ENCODE assay signal across 24 cellular contexts in the genomic region with DNA sequence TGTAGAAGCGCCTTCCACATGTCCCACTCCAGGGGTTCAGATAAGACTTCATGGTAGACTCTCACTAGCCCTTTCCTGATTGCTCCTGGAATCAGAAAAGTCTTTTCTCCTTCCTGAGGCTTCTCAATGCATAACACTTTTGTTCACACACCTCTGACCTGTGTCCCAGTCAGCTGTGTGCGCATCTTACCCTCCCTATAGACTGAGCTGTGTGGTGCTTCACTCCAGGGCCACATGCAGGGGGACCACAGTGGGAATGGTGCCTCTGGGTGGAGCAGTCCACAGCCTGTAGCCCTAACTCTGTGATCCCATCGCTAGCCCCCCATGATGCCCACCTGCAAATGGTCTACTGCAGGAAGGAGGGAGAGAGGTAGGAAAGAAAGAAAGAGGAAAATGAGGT.
"Had no signal": no experiment of that assay in that cellular context is flagged by ENCODE, and none has a peak within 500 bp of the region (broad histone marks: within the 10 kb centered on the region; RNA-seq: fewer than 3 reads in every experiment).

No MANE protein-coding gene starts in this region.

- H3K9ac ChIP-seq: neural progenitor cell had no signal

- H3K27ac Mint-ChIP-seq: dendritic cell treated with granulocyte-macrophage colony-stimulating factor and Interleukin-4, amounts not matched to agents 40 ng/mL and 50 ng/mL, for 4 days; memory B cell; natural killer cell; neural progenitor cell; stimulated activated effector memory CD8-positive, alpha-beta T cell treated with anti-CD3 and anti-CD28 coated beads, Interleukin-12 subunit alpha, Interleukin-12 subunit beta, amount 100 ng/mL, for 72 hours had no signal

- H3K27ac ChIP-seq: colonic mucosa, esophagus squamous epithelium, neural progenitor cell, prostate gland, right atrium auricular region, stomach, thyroid gland had no signal

- H3K4me1 ChIP-seq: colonic mucosa, esophagus squamous epithelium, neural progenitor cell, prostate gland, right atrium auricular region, stomach, thyroid gland had no signal

- H3K9me3 ChIP-seq: colonic mucosa, esophagus squamous epithelium, prostate gland, right atrium auricular region, stomach, thyroid gland had no signal

- H3K36me3 Mint-ChIP-seq: memory B cell; natural killer cell; neural progenitor cell; stimulated activated effector memory CD8-positive, alpha-beta T cell treated with anti-CD3 and anti-CD28 coated beads, Interleukin-12 subunit alpha, Interleukin-12 subunit beta, amount 100 ng/mL, for 72 hours had no signal

- H3K4me3 ChIP-seq: colonic mucosa, esophagus squamous epithelium, lung, neural progenitor cell, prostate gland, right atrium auricular region, smooth muscle cell, stomach, thyroid gland had no signal

- H2AFZ ChIP-seq: neural progenitor cell had no signal

- H3K27me3 ChIP-seq: colonic mucosa, esophagus squamous epithelium, neural progenitor cell, right atrium auricular region, stomach, thyroid gland had no signal

- H3K4me2 ChIP-seq: neural progenitor cell, smooth muscle cell had no signal

- FAIRE-seq: frontal cortex, kidney had no signal

- ATAC-seq: left lobe of liver; natural killer cell; sciatic nerve; stimulated activated effector memory CD8-positive, alpha-beta T cell treated with anti-CD3 and anti-CD28 coated beads, Interleukin-12 subunit alpha, Interleukin-12 subunit beta, amount 100 ng/mL, for 72 hours had no signal

- H3K9me3 Mint-ChIP-seq: dendritic cell treated with granulocyte-macrophage colony-stimulating factor and Interleukin-4, amounts not matched to agents 40 ng/mL and 50 ng/mL, for 4 days; memory B cell; natural killer cell; neural progenitor cell; stimulated activated effector memory CD8-positive, alpha-beta T cell treated with anti-CD3 and anti-CD28 coated beads, Interleukin-12 subunit alpha, Interleukin-12 subunit beta, amount 100 ng/mL, for 72 hours had no signal

- H3K4me3 Mint-ChIP-seq: dendritic cell treated with granulocyte-macrophage colony-stimulating factor and Interleukin-4, amounts not matched to agents 40 ng/mL and 50 ng/mL, for 4 days; memory B cell; natural killer cell; neural progenitor cell; stimulated activated effector memory CD8-positive, alpha-beta T cell treated with anti-CD3 and anti-CD28 coated beads, Interleukin-12 subunit alpha, Interleukin-12 subunit beta, amount 100 ng/mL, for 72 hours had no signal

- H3K4me1 Mint-ChIP-seq: memory B cell, neural progenitor cell had no signal

- H3K36me3 ChIP-seq: colonic mucosa, neural progenitor cell, prostate gland, right atrium auricular region, thyroid gland had no signal

- DNase-seq: colonic mucosa; effector memory CD4-positive, alpha-beta T cell; erythroblast; esophagus squamous epithelium; kidney; natural killer cell; stimulated activated CD4-positive, alpha-beta T cell treated with anti-CD3 and anti-CD28 coated beads, Interleukin-12 subunit alpha, Interleukin-12 subunit beta, amount 100 ng/mL, for 4 hours; stimulated activated CD4-positive, alpha-beta T cell treated with anti-CD3 and anti-CD28 coated beads, Interleukin-1b, Interleukin-23, amount 100 ng/mL, for 48 hours; stimulated activated CD4-positive, alpha-beta T cell treated with anti-CD3 and anti-CD28 coated beads, Interleukin-4, amount 100 ng/mL, for 1 hour; stimulated activated naive CD4-positive, alpha-beta T cell treated with Interleukin-2 at 50 U/mL for 16 hours; stomach; thyroid gland; trophoblast cell had no signal
